Comparison of ENCODE assay signal across 8 cellular contexts in genomic region chr18:30971338-30971956, GRCh38.
A peak's percentile ranks its signal among the peaks of the same experiment; 100 is the strongest.
DNase-seq lines count a peak whose midpoint lies in the region; ATAC-seq, FAIRE-seq and TF ChIP-seq lines count a peak whose summit lies in the region.

No MANE protein-coding gene starts in this region.

- BruUV-seq in Panc1 (replicated peaks; lab: Mats Ljungman, UMichigan) = no TSS peak

- no peak overlapping the region for H3K27ac ChIP-seq in Panc1 (ENCODE audit: low read length)
- H3K27ac ChIP-seq in fibroblast of lung (ENCODE audit: insufficient read depth, low read length) = no peak overlapping the region
- no peak overlapping the region for H3K27ac ChIP-seq in small intestine (ENCODE audit: low read depth in 1 of 2, low read length in 1 of 2)

- WGBS in small intestine, 3 donors = 0 to 2% (median 2%) methylated on average over 1 of the region's 1 CpG

- H3K36me3 ChIP-seq in Panc1 (ENCODE audit: control insufficient read depth, insufficient read depth, low read length) (no peaks in the 10 kb centered on the region), fibroblast of lung (ENCODE audit: control insufficient read depth, insufficient read depth, low read length) (no peaks in the 10 kb centered on the region), small intestine (ENCODE audit: control insufficient read depth in 2 of 2, insufficient read depth in 2 of 2, low read length in 2 of 2) (no peaks in the 10 kb centered on the region)

- DNase-seq in AG08396 (ENCODE audit: low spot score) (peak; percentile 8), Panc1 (ENCODE audit: low read depth, low spot score) (no peak), fibroblast of lung (ENCODE audit: low read depth in 2 of 2) (peak; percentile 9 to 39), small intestine (peak; percentile 41)

- ATAC-seq in GM18858 (IDR thresholded peaks at IDR 0.05; ENCODE audit: unreplicated experiment) = peak; percentile 78
- peak; percentile 47 for ATAC-seq in HG03469 (IDR thresholded peaks at IDR 0.05; ENCODE audit: unreplicated experiment)
- no peak for ATAC-seq in Panc1
- no peak for ATAC-seq in GM19324 (IDR thresholded peaks at IDR 0.05; ENCODE audit: low FRiP score, unreplicated experiment)
- ATAC-seq in HG02973 (IDR thresholded peaks at IDR 0.05; ENCODE audit: unreplicated experiment) = no peak

- no peaks in the 10 kb centered on the region for H3K79me2 ChIP-seq in fibroblast of lung (ENCODE audit: control insufficient read depth, insufficient read depth, low read length)

- peak; percentile 46; the same call in 1 of the 2 replicates for TF ChIP-seq CTCF in Panc1 (IDR thresholded peaks at IDR 0.05)
- peak; percentile 18 to 38 for TF ChIP-seq CTCF in fibroblast of lung (conservative IDR thresholded peaks at IDR 0.05 in 1 of 2, IDR thresholded peaks at IDR 0.05 in 1 of 2; ENCODE audit: low read depth in 1 of 2, low read length in 2 of 2)

- CTCF ChIA-PET in Panc1 (lab: Charles Lee) = no interaction called here

- intact Hi-C loops in Panc1 (cut with micrococcal nuclease; ENCODE audit: unreplicated experiment) = loop anchor here (10.0 kb wide), 1 partner anchor 1097 kb away; no protein-coding TSS in a partner anchor

- in situ Hi-C loops in Panc1 (cut with HindIII; ENCODE audit: low pct_unique_long_range_greater_than_20kb, low sequenced_read_pairs) = no loop called here

- no peaks in the 10 kb centered on the region for H4K20me1 ChIP-seq in fibroblast of lung (ENCODE audit: control insufficient read depth, extremely low read depth, insufficient read depth, low read length)

- H3K4me2 ChIP-seq in fibroblast of lung (ENCODE audit: extremely low read depth, insufficient read depth, low read length) = no peak overlapping the region

- H3K4me1 ChIP-seq in Panc1 (ENCODE audit: control insufficient read depth, insufficient read depth, low read length) (no peaks in the 10 kb centered on the region), fibroblast of lung (ENCODE audit: control insufficient read depth, extremely low read depth, insufficient read depth, low read length) (no peaks in the 10 kb centered on the region), small intestine (ENCODE audit: control insufficient read depth in 2 of 2, insufficient read depth in 1 of 2, low read depth in 1 of 2, low read length in 1 of 2) (no peaks in the 10 kb centered on the region)

- H3K27me3 ChIP-seq in Panc1 (ENCODE audit: control insufficient read depth, insufficient read depth, low read length) (no peaks in the 10 kb centered on the region), fibroblast of lung (ENCODE audit: control insufficient read depth, insufficient read depth, low read length) (no peaks in the 10 kb centered on the region), small intestine (ENCODE audit: control insufficient read depth in 2 of 2, insufficient read depth in 2 of 2, low read length in 2 of 2) (no peaks in the 10 kb centered on the region)

- H3K9me3 ChIP-seq in Panc1 (ENCODE audit: control insufficient read depth, insufficient read depth, low read depth, low read length) = no peaks in the 10 kb centered on the region
- no peaks in the 10 kb centered on the region for H3K9me3 ChIP-seq in fibroblast of lung (ENCODE audit: control insufficient read depth, insufficient read depth, low read depth, low read length)
- no peaks in the 10 kb centered on the region for H3K9me3 ChIP-seq in small intestine (ENCODE audit: control insufficient read depth, low read depth)

- no peak overlapping the region for H3K9ac ChIP-seq in fibroblast of lung (ENCODE audit: insufficient read depth, low read length)

- POLR2A ChIA-PET in Panc1 (lab: Charles Lee) = no interaction called here

- peak; percentile 87 for FAIRE-seq in small intestine (lab: Jason Lieb, UNC)

- no peak overlapping the region for H2AFZ ChIP-seq in fibroblast of lung (ENCODE audit: low read length)

- no peak overlapping the region for H3K4me3 ChIP-seq in Panc1 (ENCODE audit: low read depth in 2 of 2, low read length in 2 of 2)
- no peak overlapping the region for H3K4me3 ChIP-seq in fibroblast of lung (replicated peaks in 1 of 4; ENCODE audit: control extremely low read depth in 1 of 4, insufficient read depth in 1 of 4, low read depth in 3 of 4, low read length in 4 of 4)
- no peak overlapping the region for H3K4me3 ChIP-seq in small intestine (ENCODE audit: low read depth in 1 of 2, low read length in 2 of 2)

Comparison
In these comparisons a context has a peak if more than half of its experiments do, and no peak if none do; other contexts are left out.
1. ATAC-seq: peak in GM18858 (single experiment) and HG03469 (single experiment); none in Panc1 (single experiment), GM19324 (single experiment) and HG02973 (single experiment).